In the genomic region with DNA sequence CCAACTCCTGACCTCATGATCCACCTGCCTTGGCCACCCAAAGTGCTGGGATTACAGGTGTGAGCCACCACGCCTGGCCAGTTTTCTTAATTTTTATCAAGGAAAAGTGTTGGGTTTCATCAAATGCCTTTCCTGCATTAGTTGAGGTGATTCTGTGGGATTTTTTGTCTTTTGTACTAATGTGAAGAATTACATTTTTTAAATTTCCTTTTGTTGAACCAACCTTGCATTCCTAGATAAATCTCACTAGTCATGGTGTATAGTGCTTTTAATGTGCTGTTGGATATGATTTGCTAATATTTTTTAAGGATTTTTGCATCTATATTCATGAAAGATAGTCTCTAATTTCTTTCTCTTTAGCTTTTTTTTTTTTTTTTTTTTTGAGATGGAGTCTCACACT, we compare ENCODE assay signal across 39 cellular contexts. TPM values are rescaled to one million over a fixed set of nuclear protein-coding genes. Genes with fewer than 3 reads are reported as not detected.
"Had no signal": no experiment of that assay in that cellular context is flagged by ENCODE, and none has a peak within 500 bp of the region (broad histone marks: within the 10 kb centered on the region; RNA-seq: fewer than 3 reads in every experiment).

No MANE protein-coding gene starts in this region.

- H3K4me3 ChIP-seq: MG63 had no signal

- H3K36me3 ChIP-seq: MG63 had no signal

- H3K27ac ChIP-seq: KMS-11 had no signal

- H3K9ac ChIP-seq: KMS-11 had no signal

- DNase-seq: Karpas-422, Kasumi-1, MG63, MM.1S, MV-4-11, NCI-H1048, NCI-H1092, NCI-H1092 treated with DMSO at 0.1 percent for 48 hours, NCI-H1105, NCI-H1105 treated with DMSO at 0.1 percent for 48 hours, NCI-H1417, NCI-H1417 treated with DMSO at 0.1 percent for 48 hours, NCI-H1436, NCI-H1436 treated with DMSO at 0.1 percent for 48 hours, NCI-H146, NCI-H1694, NCI-H1694 treated with DMSO at 0.1 percent for 48 hours, NCI-H187, NCI-H187 treated with DMSO at 0.1 percent for 48 hours, NCI-H1930, NCI-H2029, NCI-H2029 treated with DMSO at 0.1 percent for 48 hours, NCI-H2081, NCI-H2081 treated with DMSO at 0.1 percent for 48 hours, NCI-H2107, NCI-H2171, NCI-H2171 treated with DMSO at 0.1 percent for 48 hours, NCI-H2227 treated with DMSO at 0.1 percent for 48 hours, NCI-H226, NCI-H345, NCI-H446, NCI-H446 treated with DMSO at 0.1 percent for 48 hours, NCI-H510A, NCI-H510A treated with DMSO at 0.1 percent for 48 hours, NCI-H524 had no signal

- H3K4me2 ChIP-seq: KMS-11 had no signal

- H3K27me3 ChIP-seq: MG63 had no signal

RNA-seq across cellular contexts. Expression of a gene that starts 2.4 kb away (rescaled TPM):
- total RNA-seq: LHCN-M2, MCF 10A, NCI-H460 had no signal
